In the genomic region with DNA sequence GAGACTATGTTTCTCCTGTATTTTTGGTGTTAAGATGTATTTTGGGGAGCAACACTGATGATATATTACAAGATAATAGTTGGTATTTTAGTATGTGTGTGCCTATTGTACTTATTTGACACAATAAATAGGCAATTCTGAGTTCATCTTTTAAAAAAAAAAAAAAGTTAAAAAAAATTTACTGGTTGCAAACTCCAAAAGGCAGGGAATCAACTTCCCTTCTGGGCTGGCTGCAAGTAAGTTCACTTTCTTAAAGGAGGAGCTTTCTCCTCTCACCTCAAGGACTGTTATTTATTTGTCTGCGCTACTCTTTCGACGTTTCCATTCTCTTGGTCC, we compare ENCODE assay signal across 8 cellular contexts. TPM values are rescaled to one million over a fixed set of nuclear protein-coding genes. Genes with fewer than 3 reads are reported as not detected.
DNase-seq lines count a peak whose midpoint lies in the region; ATAC-seq and TF ChIP-seq lines count a peak whose summit lies in the region.

No MANE protein-coding gene starts in this region.

- peak overlapping the region; percentile 90 for H3K14ac ChIP-seq in IMR-90 (replicated peaks; ENCODE audit: low read depth, low read length)

- no peak for TF ChIP-seq POLR2A in IMR-90 (IDR thresholded peaks at IDR 0.05; ENCODE audit: low read depth, low read length)

- H4K8ac ChIP-seq in IMR-90 (ENCODE audit: low read depth in 2 of 2, low read length in 2 of 2) = peak overlapping the region; percentile 72 to 99

- H3K4me1 Mint-ChIP-seq in central memory CD8-positive, alpha-beta T cell = peaks cover 27% of the 10 kb centered on the region
- peaks cover 23 to 55% (median 52%) of the 10 kb centered on the region in 7 donors for H3K4me1 Mint-ChIP-seq in naive thymus-derived CD4-positive, alpha-beta T cell

- no peaks in the 10 kb centered on the region for H3K27me3 ChIP-seq in A673 (replicated peaks; ENCODE audit: insufficient read depth, low read depth, low read length, poor library complexity)
- H3K27me3 ChIP-seq in IMR-90 (ENCODE audit: control insufficient read depth, insufficient read depth, low read length) = no peaks in the 10 kb centered on the region
- H3K27me3 ChIP-seq in naive thymus-derived CD4-positive, alpha-beta T cell (ENCODE audit: control insufficient read depth in 2 of 2, insufficient read depth in 2 of 2, low read length in 2 of 2) = no peaks in the 10 kb centered on the region

- H4K91ac ChIP-seq in IMR-90 (ENCODE audit: insufficient read depth, low read depth, low read length) = peak overlapping the region; percentile 76; the same call in 1 of the 2 replicates

- POLR2A ChIA-PET in A673 (lab: Charles Lee; ENCODE audit: low non-redundant PET) (interaction anchor here (0.7 kb wide), 1 partner anchor 396 kb away, joined by 8 read pairs; no protein-coding TSS in a partner anchor), IMR-90 (lab: Charles Lee; ENCODE audit: unreplicated experiment) (no interaction called here)
- POLR2A ChIA-PET in naive thymus-derived CD4-positive, alpha-beta T cell (lab: Charles Lee) = no interaction called here

- H3K23ac ChIP-seq in IMR-90 (ENCODE audit: low read depth, low read length) = peak overlapping the region; percentile 44; the same call in 1 of the 2 replicates

- TF ChIP-seq RAD21 in IMR-90 (IDR thresholded peaks at IDR 0.05; ENCODE audit: low read length) = no peak

- BruUV-seq in A673 (replicated peaks; lab: Mats Ljungman, UMichigan) (no TSS peak), IMR-90 (replicated peaks; lab: Mats Ljungman, UMichigan) (no TSS peak)

- H3K4me1 ChIP-seq in A673 (ENCODE audit: insufficient read depth, low read length, poor library complexity, severe bottlenecking) = no peaks in the 10 kb centered on the region
- peaks cover 8% of the 10 kb centered on the region for H3K4me1 ChIP-seq in IMR-90 (ENCODE audit: control insufficient read depth, insufficient read depth, low read length)
- peaks cover 15 to 41% of the 10 kb centered on the region in 2 donors for H3K4me1 ChIP-seq in naive thymus-derived CD4-positive, alpha-beta T cell (ENCODE audit: control insufficient read depth in 2 of 2, insufficient read depth in 2 of 2, low read length in 2 of 2)

- H3K56ac ChIP-seq in IMR-90 (ENCODE audit: extremely low read depth, insufficient read depth, low read length) = peak overlapping the region; percentile 48; the same call in 1 of the 2 replicates

- peaks cover 18 to 36% of the 10 kb centered on the region in 2 experiments for H3K79me1 ChIP-seq in IMR-90 (ENCODE audit: low read depth in 1 of 2, low read length in 2 of 2)

- ATAC-seq in IMR-90 (ENCODE audit: low read depth) (no peak), sciatic nerve (no peak), HG02884 (IDR thresholded peaks at IDR 0.05; ENCODE audit: unreplicated experiment) (no peak), GM18867 (IDR thresholded peaks at IDR 0.05; ENCODE audit: unreplicated experiment) (no peak), HG02981 (IDR thresholded peaks at IDR 0.05; ENCODE audit: unreplicated experiment) (no peak)
- ATAC-seq in central memory CD8-positive, alpha-beta T cell (replicated peaks; ENCODE audit: extremely low read depth, poor library complexity, severe bottlenecking) = no peak
- no peak for ATAC-seq in naive thymus-derived CD4-positive, alpha-beta T cell

- peaks cover 9% of the 10 kb centered on the region for H3K36me3 Mint-ChIP-seq in central memory CD8-positive, alpha-beta T cell (ENCODE audit: insufficient read depth)
- H3K36me3 Mint-ChIP-seq in naive thymus-derived CD4-positive, alpha-beta T cell = peaks cover 1 to 18% (median 9%) of the 10 kb centered on the region in 5 donors

- H3K4ac ChIP-seq in IMR-90 (ENCODE audit: low read depth, low read length) = peak overlapping the region; percentile 81; the same call in 1 of the 2 replicates

- peak overlapping the region; percentile 71 for H3K4me3 ChIP-seq in A673 (ENCODE audit: low read depth, low read length, poor library complexity, severe bottlenecking)
- peak overlapping the region; percentile 28; the same call in 1 of the 2 replicates for H3K4me3 ChIP-seq in IMR-90 (ENCODE audit: insufficient read depth, low read depth, low read length)
- H3K4me3 ChIP-seq in naive thymus-derived CD4-positive, alpha-beta T cell (ENCODE audit: low read length) = peak overlapping the region; percentile 94

- 0 out of 2 replicates have a peak overlapping the region, but pooled peaks have one; percentile 41 for H2BK20ac ChIP-seq in IMR-90 (ENCODE audit: low read depth, low read length)

- DNase-seq in A673 (ENCODE audit: low spot score) (no peak), IMR-90 (no peak), sciatic nerve (ENCODE audit: low spot score) (no peak)
- no peak for DNase-seq in central memory CD8-positive, alpha-beta T cell (ENCODE audit: low spot score in 2 of 2)
- DNase-seq in naive thymus-derived CD4-positive, alpha-beta T cell = no peak

- H3K9ac ChIP-seq in IMR-90 (ENCODE audit: low read depth, low read length) = peak overlapping the region; percentile 49; the same call in 1 of the 2 replicates

- no peaks in the 10 kb centered on the region for H3K9me3 Mint-ChIP-seq in central memory CD8-positive, alpha-beta T cell
- peaks cover 0 to 5% (median 0%) of the 10 kb centered on the region in 11 donors for H3K9me3 Mint-ChIP-seq in naive thymus-derived CD4-positive, alpha-beta T cell

- H4K20me1 ChIP-seq in IMR-90 (ENCODE audit: insufficient read depth, low read length) = peaks cover 11% of the 10 kb centered on the region; the same call in 1 of the 2 replicates

- in situ Hi-C loops in IMR-90 (cut with MboI; ENCODE audit: low sequenced_read_pairs) = no loop called here

- no peak for TF ChIP-seq CTCF in A673 (conservative IDR thresholded peaks at IDR 0.05; ENCODE audit: low read depth, low read length)
- no peak for TF ChIP-seq CTCF in IMR-90 (conservative IDR thresholded peaks at IDR 0.05; ENCODE audit: low read depth, low read length)

- H3K4me2 ChIP-seq in IMR-90 (ENCODE audit: low read depth, low read length) = peak overlapping the region; percentile 90; the same call in 1 of the 2 replicates

- no peaks in the 10 kb centered on the region for H3K27me3 Mint-ChIP-seq in central memory CD8-positive, alpha-beta T cell
- H3K27me3 Mint-ChIP-seq in naive thymus-derived CD4-positive, alpha-beta T cell = peaks cover 0 to 4% (median 0%) of the 10 kb centered on the region in 5 donors

- H3K27ac ChIP-seq in A673 (ENCODE audit: low read depth, low read length, poor library complexity, severe bottlenecking) (no peak overlapping the region), IMR-90 (ENCODE audit: insufficient read depth, low read length) (no peak overlapping the region)
- peak overlapping the region; percentile 88 for H3K27ac ChIP-seq in naive thymus-derived CD4-positive, alpha-beta T cell (ENCODE audit: low read depth, low read length)

- CTCF ChIA-PET in A673 (lab: Charles Lee) (interaction anchor here (0.5 to 1.0 kb wide), 2 partner anchors 85 to 458 kb away, joined by 3 read pairs; no protein-coding TSS in a partner anchor), IMR-90 (lab: Yijun Ruan, JAX) (interaction anchor here (0.7 to 1.5 kb wide), 3 partner anchors 10 to 250 kb away, joined by 3 to 6 read pairs (median 5); partner anchors contain the start of gene EPHB3)
- CTCF ChIA-PET in naive thymus-derived CD4-positive, alpha-beta T cell (lab: Charles Lee) = interaction anchor here (1.0 kb wide), 1 partner anchor 8 kb away, joined by 4 read pairs; no protein-coding TSS in a partner anchor

- H4K5ac ChIP-seq in IMR-90 (ENCODE audit: low read depth, low read length) = peak overlapping the region; percentile 87; the same call in 1 of the 2 replicates

- intact Hi-C loops in A673 (cut with micrococcal nuclease; ENCODE audit: unreplicated experiment) (no loop called here), IMR-90 (cut with micrococcal nuclease) (no loop called here), sciatic nerve (cut with DNase I) (no loop called here)
- intact Hi-C loops in naive thymus-derived CD4-positive, alpha-beta T cell (cut with micrococcal nuclease) = loop anchor here (2.0 to 10.0 kb wide), 13 partner anchors 61 to 1973 kb away; partner anchors contain the start of genes DNAJB11 (in 2 of the 2), KLHL24 (in 2 of the 2), ABCF3 (in 1 of the 2) and C3orf70 (in 1 of the 2)

- peak overlapping the region; percentile 99 for H2AFZ ChIP-seq in IMR-90 (replicated peaks; ENCODE audit: low read length, poor library complexity)

- dilution Hi-C loops in IMR-90 (cut with HindIII; ENCODE audit: low sequenced_read_pairs, unreplicated experiment) = no loop called here

- H3K4me3 Mint-ChIP-seq in central memory CD8-positive, alpha-beta T cell = peak overlapping the region; percentile 92
- peak overlapping the region; percentile 87 to 99 (median 96) for H3K4me3 Mint-ChIP-seq in naive thymus-derived CD4-positive, alpha-beta T cell

- H2AK5ac ChIP-seq in IMR-90 (ENCODE audit: low read depth, low read length) = no peak overlapping the region

- H3K9me3 ChIP-seq in A673 (ENCODE audit: low read depth, low read length, poor library complexity, severe bottlenecking) (no peaks in the 10 kb centered on the region), IMR-90 (ENCODE audit: control insufficient read depth, insufficient read depth, low read length) (no peaks in the 10 kb centered on the region)
- no peaks in the 10 kb centered on the region for H3K9me3 ChIP-seq in naive thymus-derived CD4-positive, alpha-beta T cell (ENCODE audit: control insufficient read depth in 2 of 3, low read length in 3 of 3)

- H2BK120ac ChIP-seq in IMR-90 (ENCODE audit: low read depth, low read length) = peak overlapping the region; percentile 84

- no CpG with 5 or more reads among the region's 3 CpGs for WGBS in IMR-90 (ENCODE audit: extremely low coverage in 2 of 2, insufficient read length in 1 of 2), 2 experiments

- H2BK5ac ChIP-seq in IMR-90 (ENCODE audit: low read depth, low read length, poor library complexity, severe bottlenecking) = peak overlapping the region; percentile 65

- peak overlapping the region; percentile 97 for H3K27ac Mint-ChIP-seq in central memory CD8-positive, alpha-beta T cell (ENCODE audit: low read depth)
- peak overlapping the region; percentile 93 to 98 (median 97) for H3K27ac Mint-ChIP-seq in naive thymus-derived CD4-positive, alpha-beta T cell

- H3K9me1 ChIP-seq in IMR-90 (ENCODE audit: insufficient read depth, low read length) = peaks cover 15% of the 10 kb centered on the region

- H3K36me3 ChIP-seq in A673 (ENCODE audit: insufficient read depth, low read length, poor library complexity, severe bottlenecking) = no peaks in the 10 kb centered on the region
- H3K36me3 ChIP-seq in IMR-90 (ENCODE audit: control insufficient read depth, insufficient read depth, low read length) = no peaks in the 10 kb centered on the region
- H3K36me3 ChIP-seq in naive thymus-derived CD4-positive, alpha-beta T cell (ENCODE audit: control insufficient read depth in 2 of 3, insufficient read depth in 3 of 3, low read length in 3 of 3) = peaks cover 0 to 5% (median 0%) of the 10 kb centered on the region in 3 experiments

- H2AK9ac ChIP-seq in IMR-90 (replicated peaks; ENCODE audit: low read depth, low read length, poor library complexity) = no peak overlapping the region

- peak overlapping the region; percentile 84; the same call in 1 of the 3 replicates for H2BK15ac ChIP-seq in IMR-90 (ENCODE audit: low read depth, low read length)

- peak overlapping the region; percentile 75; the same call in 1 of the 2 replicates for H3K18ac ChIP-seq in IMR-90 (ENCODE audit: low read depth, low read length)

RNA-seq across cellular contexts. Expression of gene VPS8, which starts 0.3 kb away (rescaled TPM):
- 42.3 and 43.2 TPM in 2 replicates for total RNA-seq in A673 (2021)
- total RNA-seq in IMR-90 (2012; rRNA removed) = 52.5 and 56.1 TPM in 2 replicates
- polyA plus RNA-seq in IMR-90 (2012; rRNA removed) = 13.1 and 14.0 TPM in 2 replicates
- 1.9 and 3.2 TPM in 2 replicates for polyA plus RNA-seq in IMR-90 (2012; cell fraction: cytosol; rRNA removed)
- polyA plus RNA-seq in IMR-90 (2012; cell fraction: nucleus; rRNA removed; ENCODE audit: low replicate concordance) = 11.9 and 55.8 TPM in 2 replicates
- 100 to 1,000 TPM in 3 of 5 experiments, 10 to 100 TPM in 2; 77.9 to 119 (median 106) TPM for total RNA-seq in naive thymus-derived CD4-positive, alpha-beta T cell
- 10 to 100 TPM; 31.8 to 44.3 TPM for polyA plus RNA-seq in naive thymus-derived CD4-positive, alpha-beta T cell
- 86.4 TPM for total RNA-seq in sciatic nerve

Comparison
In these comparisons a context has a peak if more than half of its experiments do, and no peak if none do; other contexts are left out.
1. H3K4me3 ChIP-seq: peak in every context shown above with its lines; median percentile 94 in naive thymus-derived CD4-positive, alpha-beta T cell; 71 in A673; 28 in IMR-90.
2. intact Hi-C loops: an anchor here in naive thymus-derived CD4-positive, alpha-beta T cell (2.0 to 10.0 kb wide); none called in A673, IMR-90 and sciatic nerve.